ENCODE assay signal across 1 cellular context in genomic region chr12:58931518-58931917, GRCh38.
TF ChIP-seq lines count a peak whose summit lies in the region.

No MANE protein-coding gene starts in this region.

TF ChIP-seq in IMR-90, 13 proteins besides CTCF, POLR2A, EP300 and RAD21 (continued from another document):
- TF ChIP-seq NFE2L2 (IDR thresholded peaks at IDR 0.05; ENCODE audit: low read depth, low read length) (no peak), SMC3 (IDR thresholded peaks at IDR 0.05; ENCODE audit: low read depth, low read length) (no peak), MXI1 (IDR thresholded peaks at IDR 0.05; ENCODE audit: borderline replicate concordance, low read depth, low read length) (no peak), BHLHE40 (IDR thresholded peaks at IDR 0.05; ENCODE audit: low read depth, low read length) (no peak), CHD1 (IDR thresholded peaks at IDR 0.05; ENCODE audit: low read depth, low read length) (no peak), MAZ (IDR thresholded peaks at IDR 0.05; ENCODE audit: borderline replicate concordance, low read depth, low read length) (no peak), RFX5 (IDR thresholded peaks at IDR 0.05; ENCODE audit: low read depth, low read length) (no peak)
TF ChIP-seq in IMR-90: peak in this region for 0.
